ENCODE assay signal across 1 cellular context in the genomic region with DNA sequence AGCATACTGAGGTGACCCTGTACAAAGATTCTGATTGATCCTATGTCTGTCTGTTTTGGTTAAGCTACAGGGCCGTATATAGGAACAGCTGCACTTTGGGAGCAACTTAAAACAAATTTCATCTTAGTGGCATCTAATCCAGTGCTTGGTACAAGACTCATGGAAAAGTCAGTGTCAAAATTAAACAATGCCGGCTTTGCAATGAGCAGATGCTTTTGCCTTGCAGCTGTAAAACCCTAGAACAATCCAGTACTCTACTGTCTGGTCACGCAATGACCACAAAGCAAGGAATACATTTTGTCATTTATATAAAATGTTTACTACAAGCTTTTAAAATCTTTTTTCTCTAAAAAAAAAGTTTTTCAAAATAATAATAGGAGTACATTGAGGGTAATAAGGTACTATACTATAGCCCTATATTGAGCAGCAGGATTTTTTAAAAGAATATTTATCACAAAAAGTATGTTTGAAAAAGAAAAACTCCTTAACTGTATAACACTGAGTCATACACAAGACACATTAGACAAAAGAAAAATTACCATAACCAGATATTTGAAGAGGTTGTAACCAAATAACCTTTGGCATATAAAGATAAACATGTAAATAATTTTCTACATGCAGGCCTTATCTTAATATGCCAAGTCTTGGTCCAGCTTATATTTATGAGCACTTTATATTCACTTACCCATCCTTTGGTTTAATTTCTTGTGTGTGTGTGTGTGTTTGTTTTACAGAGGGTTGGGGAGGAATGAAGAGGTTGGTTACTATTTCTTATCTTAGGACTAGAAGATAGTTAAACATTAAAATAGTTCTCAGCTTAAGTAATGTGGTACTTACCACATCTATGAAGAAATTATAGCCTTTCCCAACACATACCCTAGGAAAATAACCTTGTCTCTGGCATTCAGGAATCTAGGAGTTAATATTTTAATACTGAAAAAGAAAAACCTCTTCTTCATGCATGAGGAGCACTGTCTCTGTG.
TF ChIP-seq lines count a peak whose summit lies in the region.

No MANE protein-coding gene starts in this region.

TF ChIP-seq in HEK293, 187 proteins besides CTCF, POLR2A, EP300 and RAD21 (continued from another document):
- TF ChIP-seq, protein P1, sequence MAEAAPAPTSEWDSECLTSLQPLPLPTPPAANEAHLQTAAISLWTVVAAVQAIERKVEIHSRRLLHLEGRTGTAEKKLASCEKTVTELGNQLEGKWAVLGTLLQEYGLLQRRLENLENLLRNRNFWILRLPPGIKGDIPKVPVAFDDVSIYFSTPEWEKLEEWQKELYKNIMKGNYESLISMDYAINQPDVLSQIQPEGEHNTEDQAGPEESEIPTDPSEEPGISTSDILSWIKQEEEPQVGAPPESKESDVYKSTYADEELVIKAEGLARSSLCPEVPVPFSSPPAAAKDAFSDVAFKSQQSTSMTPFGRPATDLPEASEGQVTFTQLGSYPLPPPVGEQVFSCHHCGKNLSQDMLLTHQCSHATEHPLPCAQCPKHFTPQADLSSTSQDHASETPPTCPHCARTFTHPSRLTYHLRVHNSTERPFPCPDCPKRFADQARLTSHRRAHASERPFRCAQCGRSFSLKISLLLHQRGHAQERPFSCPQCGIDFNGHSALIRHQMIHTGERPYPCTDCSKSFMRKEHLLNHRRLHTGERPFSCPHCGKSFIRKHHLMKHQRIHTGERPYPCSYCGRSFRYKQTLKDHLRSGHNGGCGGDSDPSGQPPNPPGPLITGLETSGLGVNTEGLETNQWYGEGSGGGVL (tag by site-specific recombination; IDR thresholded peaks at IDR 0.05): peak; percentile 70
- TF ChIP-seq SP7 (tag by site-specific recombination; IDR thresholded peaks at IDR 0.05) (peak; percentile 61), HOXC10 (CRISPR knock-in tag; IDR thresholded peaks at IDR 0.05) (no peak), ZBTB21 (tag by site-specific recombination; IDR thresholded peaks at IDR 0.05) (no peak), GLI2 (tag by site-specific recombination; IDR thresholded peaks at IDR 0.05; ENCODE audit: borderline replicate concordance, low read depth) (peak; percentile 45; the same call in 1 of the 2 replicates), FEZF1 (tag by site-specific recombination; IDR thresholded peaks at IDR 0.05) (peak; percentile 59), ZNF843 (tag by site-specific recombination; IDR thresholded peaks at IDR 0.05) (peak; percentile 92), TCF7L2 (IDR thresholded peaks at IDR 0.05; ENCODE audit: borderline replicate concordance, low read depth, low read length) (peak; percentile 50; the same call in 1 of the 2 replicates)
- TF ChIP-seq, protein P2, sequence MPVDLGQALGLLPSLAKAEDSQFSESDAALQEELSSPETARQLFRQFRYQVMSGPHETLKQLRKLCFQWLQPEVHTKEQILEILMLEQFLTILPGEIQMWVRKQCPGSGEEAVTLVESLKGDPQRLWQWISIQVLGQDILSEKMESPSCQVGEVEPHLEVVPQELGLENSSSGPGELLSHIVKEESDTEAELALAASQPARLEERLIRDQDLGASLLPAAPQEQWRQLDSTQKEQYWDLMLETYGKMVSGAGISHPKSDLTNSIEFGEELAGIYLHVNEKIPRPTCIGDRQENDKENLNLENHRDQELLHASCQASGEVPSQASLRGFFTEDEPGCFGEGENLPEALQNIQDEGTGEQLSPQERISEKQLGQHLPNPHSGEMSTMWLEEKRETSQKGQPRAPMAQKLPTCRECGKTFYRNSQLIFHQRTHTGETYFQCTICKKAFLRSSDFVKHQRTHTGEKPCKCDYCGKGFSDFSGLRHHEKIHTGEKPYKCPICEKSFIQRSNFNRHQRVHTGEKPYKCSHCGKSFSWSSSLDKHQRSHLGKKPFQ (tag by site-specific recombination; IDR thresholded peaks at IDR 0.05): peak; percentile 54; the same call in 1 of the 2 replicates
